ENCODE assay signal across 1 cellular context in the genomic region with DNA sequence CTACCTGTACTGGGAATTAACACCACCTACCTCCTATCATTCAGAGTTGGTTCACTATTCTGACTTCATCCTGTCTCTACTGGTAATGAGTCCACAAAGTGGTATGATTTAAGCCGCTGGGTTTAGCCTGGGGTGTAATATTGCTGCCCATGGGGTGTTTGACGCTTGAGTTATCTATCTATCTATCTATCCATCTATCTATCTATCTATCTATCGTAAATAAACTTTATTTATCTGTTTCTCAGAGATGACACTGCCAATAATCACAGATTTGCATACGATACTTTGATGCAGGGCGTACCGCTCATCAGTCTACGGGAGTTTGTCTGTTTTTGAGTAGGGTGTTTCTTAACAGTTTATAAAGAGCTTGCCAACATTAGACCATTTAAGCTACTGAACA.
TF ChIP-seq lines count a peak whose summit lies in the region.

No MANE protein-coding gene starts in this region.

TF ChIP-seq in HCT116, 20 proteins besides CTCF, POLR2A, EP300 and RAD21 (continued from another document):
- TF ChIP-seq, protein P1, sequence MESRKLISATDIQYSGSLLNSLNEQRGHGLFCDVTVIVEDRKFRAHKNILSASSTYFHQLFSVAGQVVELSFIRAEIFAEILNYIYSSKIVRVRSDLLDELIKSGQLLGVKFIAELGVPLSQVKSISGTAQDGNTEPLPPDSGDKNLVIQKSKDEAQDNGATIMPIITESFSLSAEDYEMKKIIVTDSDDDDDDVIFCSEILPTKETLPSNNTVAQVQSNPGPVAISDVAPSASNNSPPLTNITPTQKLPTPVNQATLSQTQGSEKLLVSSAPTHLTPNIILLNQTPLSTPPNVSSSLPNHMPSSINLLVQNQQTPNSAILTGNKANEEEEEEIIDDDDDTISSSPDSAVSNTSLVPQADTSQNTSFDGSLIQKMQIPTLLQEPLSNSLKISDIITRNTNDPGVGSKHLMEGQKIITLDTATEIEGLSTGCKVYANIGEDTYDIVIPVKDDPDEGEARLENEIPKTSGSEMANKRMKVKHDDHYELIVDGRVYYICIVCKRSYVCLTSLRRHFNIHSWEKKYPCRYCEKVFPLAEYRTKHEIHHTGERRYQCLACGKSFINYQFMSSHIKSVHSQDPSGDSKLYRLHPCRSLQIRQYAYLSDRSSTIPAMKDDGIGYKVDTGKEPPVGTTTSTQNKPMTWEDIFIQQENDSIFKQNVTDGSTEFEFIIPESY (IDR thresholded peaks at IDR 0.05; ENCODE audit: extremely low read depth, insufficient replicate concordance, low read length) = no peak
- no peak for TF ChIP-seq JUND (IDR thresholded peaks at IDR 0.05)
- TF ChIP-seq, protein P2, sequence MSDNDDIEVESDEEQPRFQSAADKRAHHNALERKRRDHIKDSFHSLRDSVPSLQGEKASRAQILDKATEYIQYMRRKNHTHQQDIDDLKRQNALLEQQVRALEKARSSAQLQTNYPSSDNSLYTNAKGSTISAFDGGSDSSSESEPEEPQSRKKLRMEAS (IDR thresholded peaks at IDR 0.05) = no peak
- TF ChIP-seq EGR1 (IDR thresholded peaks at IDR 0.05; ENCODE audit: low read depth) = no peak
- TF ChIP-seq POLR2AphosphoS5 (IDR thresholded peaks at IDR 0.05; ENCODE audit: low read depth, low read length) = no peak
- no peak for TF ChIP-seq TCF7L2 (IDR thresholded peaks at IDR 0.05; ENCODE audit: borderline replicate concordance, extremely low read depth, insufficient read depth, insufficient read length)
- no peak for TF ChIP-seq EZH2phosphoT487 (IDR thresholded peaks at IDR 0.05; ENCODE audit: borderline replicate concordance)
- TF ChIP-seq FOSL1 (IDR thresholded peaks at IDR 0.05; ENCODE audit: low read depth) = no peak
TF ChIP-seq in HCT116: peak in this region for 0.
